21 cellular contexts compared by ENCODE assay signal in the genomic region with DNA sequence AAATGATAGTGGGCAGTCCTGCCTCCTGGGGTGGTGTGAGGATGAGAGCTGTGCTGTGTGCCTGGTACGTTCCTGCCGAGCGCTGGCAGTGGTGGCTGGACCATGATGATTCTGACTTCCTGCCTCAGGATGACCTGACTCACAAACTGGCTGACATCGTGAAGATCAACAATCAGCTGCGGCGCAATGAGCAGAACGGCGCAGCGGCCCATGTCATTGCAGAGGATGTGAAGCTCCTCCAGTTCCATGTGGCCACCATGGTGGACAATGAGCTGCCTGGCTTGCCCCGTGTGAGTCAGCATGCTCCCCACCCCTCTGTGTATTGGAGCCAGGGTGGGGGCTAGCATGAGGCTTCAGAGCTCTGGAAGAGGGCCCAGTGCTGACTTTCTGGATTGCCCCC. TPM values are rescaled to one million over a fixed set of nuclear protein-coding genes. Genes with fewer than 3 reads are reported as not detected.
DNase-seq lines count a peak whose midpoint lies in the region; ATAC-seq and TF ChIP-seq lines count a peak whose summit lies in the region.
"Had no signal": no experiment of that assay in that cellular context is flagged by ENCODE, and none has a peak within 500 bp of the region (broad histone marks: within the 10 kb centered on the region; RNA-seq: fewer than 3 reads in every experiment).

No MANE protein-coding gene starts in this region.

- CTCF ChIA-PET in RWPE1 (lab: Yijun Ruan, JAX) = no interaction called here

- peak; percentile 25 for ATAC-seq in esophagus mucosa
- peak; percentile 24 for ATAC-seq in omental fat pad (ENCODE audit: low FRiP score)
- ATAC-seq: activated CD8-positive, alpha-beta memory T cell treated with anti-CD3 and anti-CD28 coated beads, Interleukin-2, amount 10 ng/mL, durations not matched to agents 7 days and 5 days; WTC11 had no signal

- POLR2A ChIA-PET in RWPE1 (lab: Yijun Ruan, JAX; ENCODE audit: low non-redundant PET) = no interaction called here

- TF ChIP-seq CTCF in RWPE1 (conservative IDR thresholded peaks at IDR 0.05; ENCODE audit: low read depth) = no peak
- no peak for TF ChIP-seq CTCF in omental fat pad (IDR thresholded peaks at IDR 0.05)

- DNase-seq in RWPE1 (ENCODE audit: low spot score) = no peak
- DNase-seq in omental fat pad (ENCODE audit: low spot score) = no peak
- no peak for DNase-seq in NCI-H1694 treated with DMSO at 0.1 percent for 48 hours (lab: John Stamatoyannopoulos, UW)
- no peak for DNase-seq in NK-92 treated with Interleukin-12 subunit alpha and Interleukin-12 subunit beta, amount 100 ng/mL, for 24 hours (lab: John Stamatoyannopoulos, UW)
- no peak for DNase-seq in activated CD4-positive, CD25-positive, alpha-beta regulatory T cell treated with anti-CD3 and anti-CD28 coated beads, Interleukin-2, amount 50 U/mL, for 72 hours
- DNase-seq: activated CD8-positive, alpha-beta memory T cell treated with anti-CD3 and anti-CD28 coated beads, Interleukin-2, amount 10 ng/mL, durations not matched to agents 7 days and 5 days; activated effector memory CD4-positive, alpha-beta T cell treated with Interleukin-2 at 50 U/mL for 16 hours; amygdala; NCI-H1105 treated with DMSO at 0.1 percent for 48 hours; NCI-H2171; stimulated activated CD4-positive, alpha-beta T cell treated with anti-CD3 and anti-CD28 coated beads, Interleukin-4, amount 100 ng/mL, for 24 hours; stimulated activated CD8-positive, alpha-beta memory T cell treated with anti-CD3 and anti-CD28 coated beads, Interleukin-4, amount 100 ng/mL, for 48 hours had no signal

- peak overlapping the region; percentile 9; the same call in 1 of the 2 replicates for H3K27ac ChIP-seq in RWPE1
- H3K27ac ChIP-seq: ovary, SJSA1 had no signal

RNA-seq across cellular contexts. Expression of gene POLR2A, which starts 13.1 kb away (rescaled TPM):
- total RNA-seq in esophagus mucosa = 116 TPM
- total RNA-seq in omental fat pad = 10 to 100 TPM; 57.1 to 99.2 (median 77.1) TPM

RNA-seq across cellular contexts. Expression of gene SLC35G6, which starts 16.0 kb away (rescaled TPM):
- total RNA-seq in esophagus mucosa (not detected), omental fat pad (not detected)
- total RNA-seq: activated CD8-positive, alpha-beta memory T cell treated with anti-CD3 and anti-CD28 coated beads, Interleukin-2, amount 10 ng/mL, durations not matched to agents 7 days and 5 days; cerebellum; fibroblast of villous mesenchyme; HT1080; LHCN-M2; ovary; SJSA1; T-helper 2 cell treated with Interferon-gamma antibody and Interleukin-4, amounts not matched to agents 100 ng/mL and 5 ng/mL, for 36 hours had no signal

RNA-seq across cellular contexts. Expression of gene ZBTB4, which starts 17.8 kb away (rescaled TPM):
- total RNA-seq in esophagus mucosa = 21.0 TPM
- 10 to 100 TPM; 27.5 to 57.9 (median 38.5) TPM for total RNA-seq in omental fat pad

RNA-seq across cellular contexts. Expression of gene TNFSF12, which starts 51.6 kb away (rescaled TPM):
- total RNA-seq in esophagus mucosa (2.7 TPM), omental fat pad (10 to 100 TPM; 29.2 to 64.5 (median 41.5) TPM)

RNA-seq across cellular contexts. Expression of gene CHRNB1, which starts 52.4 kb away (rescaled TPM):
- total RNA-seq in esophagus mucosa = 4.9 TPM
- 10 to 100 TPM in 1 of 4 donors, 1 to 10 TPM in 3; 3.0 to 10.9 (median 7.4) TPM for total RNA-seq in omental fat pad
